1 cellular context compared by ENCODE assay signal in the genomic region with DNA sequence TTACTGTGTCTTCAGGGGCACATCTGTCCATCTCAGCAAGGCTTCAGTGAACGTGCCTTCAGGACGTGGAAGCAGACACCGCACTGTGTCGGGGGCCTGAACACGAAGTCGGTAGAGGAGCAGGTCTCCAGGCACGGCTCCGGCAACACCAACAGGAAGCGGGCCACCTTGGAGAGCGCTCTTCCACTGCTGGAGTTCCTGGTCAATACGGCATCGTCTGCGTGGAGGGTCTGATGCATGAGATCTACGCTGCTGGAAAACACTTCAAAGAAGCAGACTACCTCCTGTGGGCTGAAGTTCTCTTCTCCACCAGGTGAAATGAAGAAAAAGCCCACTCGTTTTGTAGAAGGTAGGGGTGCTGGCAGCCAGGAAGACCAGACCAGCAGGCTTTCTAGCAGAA.
TF ChIP-seq lines count a peak whose summit lies in the region.

No MANE protein-coding gene starts in this region.

TF ChIP-seq in SK-N-SH treated with all-trans-retinoic acid at 6 μM for 48 hours, 23 proteins besides CTCF, POLR2A, EP300 and RAD21 (continued from another document):
- TF ChIP-seq TSHZ2 (CRISPR knock-in tag; IDR thresholded peaks at IDR 0.05) (no peak), POU6F1 (CRISPR knock-in tag; IDR thresholded peaks at IDR 0.05; ENCODE audit: borderline replicate concordance, low read depth) (no peak), ZC3H10 (CRISPR knock-in tag; IDR thresholded peaks at IDR 0.05) (no peak), TCF4 (CRISPR knock-in tag; IDR thresholded peaks at IDR 0.05; ENCODE audit: borderline replicate concordance) (no peak), PPARA (CRISPR knock-in tag; IDR thresholded peaks at IDR 0.05; ENCODE audit: borderline replicate concordance) (no peak), ZNF70 (CRISPR knock-in tag; IDR thresholded peaks at IDR 0.05) (no peak), ZFP3 (CRISPR knock-in tag; IDR thresholded peaks at IDR 0.05) (no peak), GLIS3 (CRISPR knock-in tag; IDR thresholded peaks at IDR 0.05) (no peak), CSRNP3 (CRISPR knock-in tag; IDR thresholded peaks at IDR 0.05) (no peak), PATZ1 (CRISPR knock-in tag; IDR thresholded peaks at IDR 0.05; ENCODE audit: borderline replicate concordance) (no peak), ARNTL (CRISPR knock-in tag; IDR thresholded peaks at IDR 0.05; ENCODE audit: borderline replicate concordance, low read depth) (no peak)
- TF ChIP-seq, protein P1, sequence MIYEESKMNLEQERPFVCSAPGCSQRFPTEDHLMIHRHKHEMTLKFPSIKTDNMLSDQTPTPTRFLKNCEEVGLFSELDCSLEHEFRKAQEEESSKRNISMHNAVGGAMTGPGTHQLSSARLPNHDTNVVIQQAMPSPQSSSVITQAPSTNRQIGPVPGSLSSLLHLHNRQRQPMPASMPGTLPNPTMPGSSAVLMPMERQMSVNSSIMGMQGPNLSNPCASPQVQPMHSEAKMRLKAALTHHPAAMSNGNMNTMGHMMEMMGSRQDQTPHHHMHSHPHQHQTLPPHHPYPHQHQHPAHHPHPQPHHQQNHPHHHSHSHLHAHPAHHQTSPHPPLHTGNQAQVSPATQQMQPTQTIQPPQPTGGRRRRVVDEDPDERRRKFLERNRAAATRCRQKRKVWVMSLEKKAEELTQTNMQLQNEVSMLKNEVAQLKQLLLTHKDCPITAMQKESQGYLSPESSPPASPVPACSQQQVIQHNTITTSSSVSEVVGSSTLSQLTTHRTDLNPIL (CRISPR knock-in tag; IDR thresholded peaks at IDR 0.05; ENCODE audit: low read depth), result no peak
